In genomic region chr3:147392083-147392916, GRCh38 we compare ENCODE assay signal across 10 cellular contexts. TPM values are rescaled to one million over a fixed set of nuclear protein-coding genes. Genes with fewer than 3 reads are reported as not detected.
DNase-seq lines count a peak whose midpoint lies in the region; ATAC-seq and TF ChIP-seq lines count a peak whose summit lies in the region.
"Had no signal": no experiment of that assay in that cellular context is flagged by ENCODE, and none has a peak within 500 bp of the region (broad histone marks: within the 10 kb centered on the region; RNA-seq: fewer than 3 reads in every experiment).

No MANE protein-coding gene starts in this region.

- H3K79me2 ChIP-seq in fibroblast of lung (ENCODE audit: control insufficient read depth, insufficient read depth, low read length): no peaks in the 10 kb centered on the region

- H3K4me3 ChIP-seq in BJ (ENCODE audit: low read depth, low read length): peak overlapping the region; percentile 29
- H3K4me3 ChIP-seq in fibroblast of lung (replicated peaks in 1 of 4; ENCODE audit: control extremely low read depth in 1 of 4, insufficient read depth in 1 of 4, low read depth in 3 of 4, low read length in 4 of 4): peak overlapping the region; percentile 1 to 42 (median 24)
- H3K4me3 ChIP-seq in neuron (ENCODE audit: low read length): peak overlapping the region; percentile 73

- no peak overlapping the region for H2AFZ ChIP-seq in fibroblast of lung (ENCODE audit: low read length)
- H2AFZ ChIP-seq in neuron (ENCODE audit: low read depth, low read length): peak overlapping the region; percentile 12

- ATAC-seq in HG03196 (IDR thresholded peaks at IDR 0.05; ENCODE audit: unreplicated experiment) (no peak), GM18909 (IDR thresholded peaks at IDR 0.05; ENCODE audit: poor library complexity, unreplicated experiment) (no peak), HG03097 (IDR thresholded peaks at IDR 0.05; ENCODE audit: low FRiP score, unreplicated experiment) (no peak), GM21717 (IDR thresholded peaks at IDR 0.05; ENCODE audit: unreplicated experiment) (no peak)
- ATAC-seq: activated T-cell treated with anti-CD3 and anti-CD28 coated beads, Interleukin-2, amount 50 U/mL, for 72 hours had no signal

- H3K27me3 ChIP-seq in BJ (ENCODE audit: control insufficient read depth, insufficient read depth, low read length): peaks cover 16% of the 10 kb centered on the region
- peaks cover 86% of the 10 kb centered on the region for H3K27me3 ChIP-seq in fibroblast of lung (ENCODE audit: control insufficient read depth, insufficient read depth, low read length)
- no peaks in the 10 kb centered on the region for H3K27me3 ChIP-seq in neuron (ENCODE audit: insufficient read depth, low read length)

- H3K27ac ChIP-seq in fibroblast of lung (ENCODE audit: insufficient read depth, low read length): no peak overlapping the region

- no peaks in the 10 kb centered on the region for H3K4me1 ChIP-seq in fibroblast of lung (ENCODE audit: control insufficient read depth, extremely low read depth, insufficient read depth, low read length)
- H3K4me1 ChIP-seq in neuron (ENCODE audit: insufficient read depth, low read length): peaks cover 36% of the 10 kb centered on the region

- DNase-seq in BJ (ENCODE audit: low read depth) (peak; percentile 37), NCI-H748 (lab: John Stamatoyannopoulos, UW; ENCODE audit: unreplicated experiment) (peak; percentile 93), fibroblast of lung (ENCODE audit: low read depth in 2 of 2) (peak in 1 of 2 donors; percentile 53)
- DNase-seq: activated T-cell treated with anti-CD3 and anti-CD28 coated beads, Interleukin-2, amount 50 U/mL, for 72 hours; KBM-7 had no signal

- CTCF ChIA-PET in BJ (lab: Yijun Ruan, JAX): interaction anchor here (0.6 to 3.3 kb wide), 8 partner anchors 9 to 1532 kb away, joined by 3 to 11 read pairs (median 4); no protein-coding TSS in a partner anchor

- POLR2A ChIA-PET in BJ (lab: Charles Lee): interaction anchor here (0.6 kb wide), 3 partner anchors 17 to 57 kb away, joined by 3 to 29 read pairs (median 3); partner anchors contain the start of gene ZIC1

- no peaks in the 10 kb centered on the region for H4K20me1 ChIP-seq in fibroblast of lung (ENCODE audit: control insufficient read depth, extremely low read depth, insufficient read depth, low read length)

- H3K9me3 ChIP-seq in fibroblast of lung (ENCODE audit: control insufficient read depth, insufficient read depth, low read depth, low read length): no peaks in the 10 kb centered on the region
- peaks cover 6% of the 10 kb centered on the region for H3K9me3 ChIP-seq in neuron (ENCODE audit: low read length)

- TF ChIP-seq CTCF in BJ (IDR thresholded peaks at IDR 0.05; ENCODE audit: insufficient read depth, low read depth, low read length) (peak; percentile 62), fibroblast of lung (conservative IDR thresholded peaks at IDR 0.05 in 1 of 2, IDR thresholded peaks at IDR 0.05 in 1 of 2; ENCODE audit: low read depth in 1 of 2, low read length in 2 of 2) (peak in 1 of 2 donors; percentile 8)

- peak overlapping the region; percentile 59 for H3K4me2 ChIP-seq in fibroblast of lung (ENCODE audit: extremely low read depth, insufficient read depth, low read length)

- H3K9ac ChIP-seq in fibroblast of lung (ENCODE audit: insufficient read depth, low read length): no peak overlapping the region

- H3K36me3 ChIP-seq in BJ (ENCODE audit: control insufficient read depth, insufficient read depth, low read length): peaks cover 2% of the 10 kb centered on the region
- H3K36me3 ChIP-seq in fibroblast of lung (ENCODE audit: control insufficient read depth, insufficient read depth, low read length): no peaks in the 10 kb centered on the region
- H3K36me3 ChIP-seq in neuron (ENCODE audit: insufficient read depth, low read length): no peaks in the 10 kb centered on the region

RNA-seq across cellular contexts. Expression of gene ZIC4, which starts 14.0 kb away (rescaled TPM):
- polyA plus RNA-seq in BJ (2011; rRNA removed): 3.2 and 3.4 TPM in 2 replicates
- 1.1 and 2.0 TPM in 2 replicates for polyA minus RNA-seq in BJ (2011; rRNA and poly(A)+ RNA removed)
- total RNA-seq in fibroblast of lung: not detected in 2 replicates
- polyA plus RNA-seq in fibroblast of lung: not detected in 2 replicates
- 0.07 TPM in 1 of 2 replicates, not detected in the other for polyA plus RNA-seq in fibroblast of lung (2012)
- not detected in 2 replicates for polyA minus RNA-seq in fibroblast of lung (ENCODE audit: low replicate concordance)
- total RNA-seq: activated T-cell treated with anti-CD3 and anti-CD28 coated beads, Interleukin-2, amount 50 U/mL, for 72 hours had no signal

RNA-seq across cellular contexts. Expression of gene ZIC1, which starts 16.9 kb away (rescaled TPM):
- polyA plus RNA-seq in BJ (2011; rRNA removed) (19.5 and 28.5 TPM in 2 replicates), fibroblast of lung (0.11 and 0.46 TPM in 2 replicates)
- polyA minus RNA-seq in BJ (2011; rRNA and poly(A)+ RNA removed): 6.2 and 17.0 TPM in 2 replicates
- total RNA-seq in fibroblast of lung: 0.26 TPM in 1 of 2 replicates, not detected in the other
- 0.08 TPM in 1 of 2 replicates, not detected in the other for polyA plus RNA-seq in fibroblast of lung (2012)
- polyA minus RNA-seq in fibroblast of lung (ENCODE audit: low replicate concordance): not detected in 2 replicates
- total RNA-seq: activated T-cell treated with anti-CD3 and anti-CD28 coated beads, Interleukin-2, amount 50 U/mL, for 72 hours had no signal

Comparison
In these comparisons a context has a peak if more than half of its experiments do, and no peak if none do; other contexts are left out.
1. RNA of gene ZIC1, which starts 16.9 kb away (polyA plus RNA-seq): 19.5 to 28.5 TPM in BJ; 0.08 to 0.46 TPM in fibroblast of lung; every median in the first group is over 10 times any median in the second.
2. Peak in every context shown above with its lines, with median percentiles within 50 percentile points of each other: H3K4me3 ChIP-seq.